ENCODE assay signal across 12 cellular contexts in genomic region chr12:112473056-112473455, GRCh38. TPM values are rescaled to one million over a fixed set of nuclear protein-coding genes. Genes with fewer than 3 reads are reported as not detected.
DNase-seq lines count a peak whose midpoint lies in the region; ATAC-seq, FAIRE-seq and TF ChIP-seq lines count a peak whose summit lies in the region.
"Had no signal": no experiment of that assay in that cellular context is flagged by ENCODE, and none has a peak within 500 bp of the region (broad histone marks: within the 10 kb centered on the region; RNA-seq: fewer than 3 reads in every experiment).

No MANE protein-coding gene starts in this region.

- no peak overlapping the region for H3K27ac ChIP-seq in small intestine (ENCODE audit: low read depth in 1 of 2, low read length in 1 of 2)
- H3K27ac ChIP-seq: RWPE1 had no signal

- H3K27me3 Mint-ChIP-seq in activated CD4-positive, alpha-beta T cell treated with anti-CD3 and anti-CD28 coated beads for 36 hours: no peaks in the 10 kb centered on the region
- H3K27me3 Mint-ChIP-seq in activated CD4-positive, alpha-beta T cell treated with anti-CD3 and anti-CD28 coated beads, Interleukin-2, amount 10 ng/mL, durations not matched to agents 24 days and 14 days: no peaks in the 10 kb centered on the region
- H3K27me3 Mint-ChIP-seq: activated CD4-positive, alpha-beta T cell treated with anti-CD3 and anti-CD28 coated beads, Interleukin-2, amount 10 ng/mL, durations not matched to agents 7 days and 5 days had no signal

- 85 to 90% (median 89%) methylated on average over 4 of the region's 4 CpGs for WGBS in small intestine, 3 donors

- no peak overlapping the region for H3K27ac Mint-ChIP-seq in activated CD4-positive, alpha-beta T cell treated with anti-CD3 and anti-CD28 coated beads for 36 hours
- H3K27ac Mint-ChIP-seq in activated CD4-positive, alpha-beta T cell treated with anti-CD3 and anti-CD28 coated beads, Interleukin-2, amount 10 ng/mL, durations not matched to agents 24 days and 14 days: no peak overlapping the region
- H3K27ac Mint-ChIP-seq: activated CD4-positive, alpha-beta T cell treated with anti-CD3 and anti-CD28 coated beads, Interleukin-2, amount 10 ng/mL, durations not matched to agents 7 days and 5 days had no signal

- peaks cover 0 to 19% of the 10 kb centered on the region in 2 donors for H3K36me3 ChIP-seq in small intestine (ENCODE audit: control insufficient read depth in 2 of 2, insufficient read depth in 2 of 2, low read length in 2 of 2)

- no peak for FAIRE-seq in small intestine (lab: Jason Lieb, UNC)

- TF ChIP-seq CTCF in choroid plexus epithelial cell (conservative IDR thresholded peaks at IDR 0.05; ENCODE audit: low read depth, low read length): peak; percentile 48
- TF ChIP-seq CTCF in retinal pigment epithelial cell (conservative IDR thresholded peaks at IDR 0.05; ENCODE audit: low read depth, low read length): peak; percentile 39

- no peaks in the 10 kb centered on the region for H3K4me1 Mint-ChIP-seq in activated CD4-positive, alpha-beta T cell treated with anti-CD3 and anti-CD28 coated beads for 36 hours
- H3K4me1 Mint-ChIP-seq in activated CD4-positive, alpha-beta T cell treated with anti-CD3 and anti-CD28 coated beads, Interleukin-2, amount 10 ng/mL, durations not matched to agents 24 days and 14 days: no peaks in the 10 kb centered on the region
- H3K4me1 Mint-ChIP-seq: activated CD4-positive, alpha-beta T cell treated with anti-CD3 and anti-CD28 coated beads, Interleukin-2, amount 10 ng/mL, durations not matched to agents 7 days and 5 days had no signal

- CTCF ChIA-PET in activated CD4-positive, alpha-beta T cell treated with anti-CD3 and anti-CD28 coated beads for 36 hours (lab: Charles Lee): interaction anchor here (0.6 to 1.0 kb wide), 4 partner anchors 9 to 963 kb away, joined by 3 read pairs; no protein-coding TSS in a partner anchor

- intact Hi-C loops in activated CD4-positive, alpha-beta T cell treated with anti-CD3 and anti-CD28 coated beads for 36 hours (cut with DNase I, micrococcal nuclease): no loop called here
- intact Hi-C loops in activated CD4-positive, alpha-beta T cell treated with anti-CD3 and anti-CD28 coated beads, Interleukin-2, amount 10 ng/mL, durations not matched to agents 24 days and 14 days (cut with micrococcal nuclease): no loop called here

- H3K4me3 Mint-ChIP-seq in activated CD4-positive, alpha-beta T cell treated with anti-CD3 and anti-CD28 coated beads for 36 hours: no peak overlapping the region
- no peak overlapping the region for H3K4me3 Mint-ChIP-seq in activated CD4-positive, alpha-beta T cell treated with anti-CD3 and anti-CD28 coated beads, Interleukin-2, amount 10 ng/mL, durations not matched to agents 24 days and 14 days
- H3K4me3 Mint-ChIP-seq: activated CD4-positive, alpha-beta T cell treated with anti-CD3 and anti-CD28 coated beads, Interleukin-2, amount 10 ng/mL, durations not matched to agents 7 days and 5 days had no signal

- no peaks in the 10 kb centered on the region for H3K27me3 ChIP-seq in small intestine (ENCODE audit: control insufficient read depth in 2 of 2, insufficient read depth in 2 of 2, low read length in 2 of 2)

- H3K36me3 Mint-ChIP-seq in activated CD4-positive, alpha-beta T cell treated with anti-CD3 and anti-CD28 coated beads for 36 hours (ENCODE audit: low read depth): peaks cover 45% of the 10 kb centered on the region
- H3K36me3 Mint-ChIP-seq in activated CD4-positive, alpha-beta T cell treated with anti-CD3 and anti-CD28 coated beads, Interleukin-2, amount 10 ng/mL, durations not matched to agents 24 days and 14 days (ENCODE audit: low read depth): peaks cover 47% of the 10 kb centered on the region

- no peaks in the 10 kb centered on the region for H3K9me3 Mint-ChIP-seq in activated CD4-positive, alpha-beta T cell treated with anti-CD3 and anti-CD28 coated beads for 36 hours (ENCODE audit: low read depth)
- no peaks in the 10 kb centered on the region for H3K9me3 Mint-ChIP-seq in activated CD4-positive, alpha-beta T cell treated with anti-CD3 and anti-CD28 coated beads, Interleukin-2, amount 10 ng/mL, durations not matched to agents 24 days and 14 days
- H3K9me3 Mint-ChIP-seq: activated CD4-positive, alpha-beta T cell treated with anti-CD3 and anti-CD28 coated beads, Interleukin-2, amount 10 ng/mL, durations not matched to agents 7 days and 5 days had no signal

- no peaks in the 10 kb centered on the region for H3K9me3 ChIP-seq in small intestine (ENCODE audit: control insufficient read depth, low read depth)

- POLR2A ChIA-PET in activated CD4-positive, alpha-beta T cell treated with anti-CD3 and anti-CD28 coated beads for 36 hours (lab: Charles Lee): no interaction called here

- H3K4me1 ChIP-seq in small intestine (ENCODE audit: control insufficient read depth in 2 of 2, insufficient read depth in 1 of 2, low read depth in 1 of 2, low read length in 1 of 2): no peaks in the 10 kb centered on the region

- peak; percentile 36 for ATAC-seq in activated CD4-positive, alpha-beta T cell treated with anti-CD3 and anti-CD28 coated beads for 36 hours
- ATAC-seq in GM18858 (IDR thresholded peaks at IDR 0.05; ENCODE audit: unreplicated experiment): no peak

- no peak overlapping the region for H3K4me3 ChIP-seq in choroid plexus epithelial cell (ENCODE audit: low read depth, low read length)
- no peak overlapping the region for H3K4me3 ChIP-seq in retinal pigment epithelial cell (ENCODE audit: low read length)
- no peak overlapping the region for H3K4me3 ChIP-seq in small intestine (ENCODE audit: low read depth in 1 of 2, low read length in 2 of 2)
- H3K4me3 ChIP-seq: lung had no signal

- no peak for DNase-seq in activated CD4-positive, alpha-beta T cell treated with anti-CD3 and anti-CD28 coated beads for 36 hours
- no peak for DNase-seq in activated CD4-positive, alpha-beta T cell treated with anti-CD3 and anti-CD28 coated beads, Interleukin-2, amount 10 ng/mL, durations not matched to agents 24 days and 14 days
- peak; percentile 3 for DNase-seq in NCI-H446 treated with DMSO at 0.1 percent for 48 hours (lab: John Stamatoyannopoulos, UW)
- peak; percentile 33 for DNase-seq in choroid plexus epithelial cell (ENCODE audit: low read depth)
- DNase-seq in retinal pigment epithelial cell (ENCODE audit: low read depth): no peak
- DNase-seq in UCSD-AML1 (lab: John Stamatoyannopoulos, UW; ENCODE audit: unreplicated experiment): no peak
- no peak for DNase-seq in small intestine
- DNase-seq: activated CD4-positive, alpha-beta T cell treated with anti-CD3 and anti-CD28 coated beads, Interleukin-2, amount 10 ng/mL, durations not matched to agents 7 days and 5 days; NCI-H1105 treated with DMSO at 0.1 percent for 48 hours had no signal

RNA-seq across cellular contexts. Expression of gene PTPN11, which starts 54.3 kb away (rescaled TPM):
- 100 to 1,000 TPM; 129 to 134 TPM for total RNA-seq in activated CD4-positive, alpha-beta T cell treated with anti-CD3 and anti-CD28 coated beads for 36 hours
- total RNA-seq in activated CD4-positive, alpha-beta T cell treated with anti-CD3 and anti-CD28 coated beads, Interleukin-2, amount 10 ng/mL, durations not matched to agents 24 days and 14 days: 173 and 177 TPM in 2 replicates
- 10 to 100 TPM; 22.7 to 30.9 (median 25.5) TPM for polyA plus RNA-seq in small intestine

Comparison
In these comparisons a context has a peak if more than half of its experiments do, and no peak if none do; other contexts are left out.
1. DNase-seq: peak in NCI-H446 treated with DMSO at 0.1 percent for 48 hours (single experiment) and choroid plexus epithelial cell (single experiment); none in activated CD4-positive, alpha-beta T cell treated with anti-CD3 and anti-CD28 coated beads for 36 hours (single experiment), activated CD4-positive, alpha-beta T cell treated with anti-CD3 and anti-CD28 coated beads, Interleukin-2, amount 10 ng/mL, durations not matched to agents 24 days and 14 days (single experiment), retinal pigment epithelial cell (single experiment), UCSD-AML1 (single experiment) and small intestine (single experiment).